Comparison of ENCODE assay signal across 2 cellular contexts in genomic region chr17:10718547-10718946, GRCh38.
TF ChIP-seq lines count a peak whose summit lies in the region.

No MANE protein-coding gene starts in this region.

TF ChIP-seq in A549, 52 proteins besides CTCF, POLR2A, EP300 and RAD21:
- TF ChIP-seq RNF2 (IDR thresholded peaks at IDR 0.05; ENCODE audit: borderline replicate concordance, low read depth) = no peak
- no peak for TF ChIP-seq NFE2L2 (conservative IDR thresholded peaks at IDR 0.05; ENCODE audit: low read length)
- TF ChIP-seq FOXS1 (CRISPR knock-in tag; IDR thresholded peaks at IDR 0.05) = no peak
- no peak for TF ChIP-seq E2F6 (IDR thresholded peaks at IDR 0.05; ENCODE audit: borderline replicate concordance, low read depth)

TF ChIP-seq in HepG2, 621 proteins besides CTCF, POLR2A, EP300 and RAD21:
- TF ChIP-seq SAP130 (CRISPR knock-in tag; IDR thresholded peaks at IDR 0.05; ENCODE audit: low read depth) (no peak), ZNF530 (CRISPR knock-in tag; IDR thresholded peaks at IDR 0.05; ENCODE audit: low read depth) (no peak), BRCA1 (CRISPR knock-in tag; IDR thresholded peaks at IDR 0.05) (no peak), ZBTB3 (CRISPR knock-in tag; IDR thresholded peaks at IDR 0.05; ENCODE audit: borderline replicate concordance, low read depth) (no peak), TBX3 (IDR thresholded peaks at IDR 0.05; ENCODE audit: borderline replicate concordance) (no peak), TEAD3 (CRISPR knock-in tag; optimal IDR thresholded peaks at IDR 0.05; ENCODE audit: borderline replicate concordance) (no peak), ZNF569 (CRISPR knock-in tag; IDR thresholded peaks at IDR 0.05; ENCODE audit: borderline replicate concordance) (no peak), KIAA2018 (CRISPR knock-in tag; IDR thresholded peaks at IDR 0.05; ENCODE audit: borderline replicate concordance) (no peak), ARHGAP35 (CRISPR knock-in tag; IDR thresholded peaks at IDR 0.05; ENCODE audit: borderline replicate concordance) (no peak), REST (IDR thresholded peaks at IDR 0.05; ENCODE audit: borderline replicate concordance in 1 of 2, low read depth in 1 of 2, low read length in 2 of 2) (no peak), ZBTB34 (CRISPR knock-in tag; IDR thresholded peaks at IDR 0.05) (no peak), ZFP90 (CRISPR knock-in tag; IDR thresholded peaks at IDR 0.05; ENCODE audit: borderline replicate concordance) (no peak), ADNP (CRISPR knock-in tag; IDR thresholded peaks at IDR 0.05) (no peak), ATAD3A (CRISPR knock-in tag; IDR thresholded peaks at IDR 0.05) (no peak), KAT8 (CRISPR knock-in tag; IDR thresholded peaks at IDR 0.05) (no peak), NR1H2 (CRISPR knock-in tag; IDR thresholded peaks at IDR 0.05; ENCODE audit: borderline replicate concordance, low read depth) (no peak), ATF6 (CRISPR knock-in tag; conservative IDR thresholded peaks at IDR 0.05) (no peak)
